Comparison of ENCODE assay signal across 11 cellular contexts in genomic region chr1:173473599-173474011, GRCh38. TPM values are rescaled to one million over a fixed set of nuclear protein-coding genes. Genes with fewer than 3 reads are reported as not detected.
A peak's percentile ranks its signal among the peaks of the same experiment; 100 is the strongest.
DNase-seq lines count a peak whose midpoint lies in the region; ATAC-seq, FAIRE-seq and TF ChIP-seq lines count a peak whose summit lies in the region.
"Had no signal": no experiment of that assay in that cellular context is flagged by ENCODE, and none has a peak within 500 bp of the region (broad histone marks: within the 10 kb centered on the region; RNA-seq: fewer than 3 reads in every experiment).

No MANE protein-coding gene starts in this region.

- no peak overlapping the region for H3K27ac ChIP-seq in K562 (ENCODE audit: extremely low read depth, low read depth, low read length)
- H3K27ac ChIP-seq in uterus = peak overlapping the region; percentile 93 to 95

- peaks cover 10% of the 10 kb centered on the region in 2 donors for H3K9me3 Mint-ChIP-seq in activated T-cell treated with anti-CD3 and anti-CD28 coated beads, Interleukin-2, amount 50 U/mL, for 72 hours
- H3K9me3 Mint-ChIP-seq in activated T-cell treated with anti-CD3 and anti-CD28 coated beads, Interleukin-2, amount 50 U/mL, for 4 hours = peaks cover 11% of the 10 kb centered on the region

- no peak for TF ChIP-seq CTCF in K562 (IDR thresholded peaks at IDR 0.05 in 2 of 3, conservative IDR thresholded peaks at IDR 0.05 in 1 of 3; ENCODE audit: insufficient read depth in 2 of 3, low read depth in 1 of 3, low read length in 3 of 3)
- no peak for TF ChIP-seq CTCF in uterus (IDR thresholded peaks at IDR 0.05)

- WGBS in K562 (ENCODE audit: insufficient coverage, low coverage, missing lambda C conversion rate) = 67% methylated on average over 2 of the region's 2 CpGs

- H4K20me1 ChIP-seq in K562 (replicated peaks; ENCODE audit: control insufficient read depth, insufficient read depth, low read length) = peaks cover 5% of the 10 kb centered on the region; the same call in 1 of the 2 replicates

- peak overlapping the region; percentile 93; the same call in 1 of the 2 replicates for H3K4me2 ChIP-seq in K562 (ENCODE audit: insufficient read depth, low read length)

- H3K4me3 ChIP-seq in K562 = no peak overlapping the region
- H3K4me3 ChIP-seq in uterus = no peak overlapping the region
- H3K4me3 ChIP-seq in HAP-1 = no peak overlapping the region

- peaks cover 22 to 30% of the 10 kb centered on the region in 2 donors for H3K36me3 Mint-ChIP-seq in activated T-cell treated with anti-CD3 and anti-CD28 coated beads, Interleukin-2, amount 50 U/mL, for 72 hours (ENCODE audit: insufficient read depth in 2 of 2)
- peaks cover 29% of the 10 kb centered on the region for H3K36me3 Mint-ChIP-seq in activated T-cell treated with anti-CD3 and anti-CD28 coated beads, Interleukin-2, amount 50 U/mL, for 4 hours (ENCODE audit: insufficient read depth)

- intact Hi-C loops in K562 (cut with micrococcal nuclease) = no loop called here
- intact Hi-C loops in uterus (cut with DNase I; ENCODE audit: low total_unique reads) = no loop called here

- H3K4me1 Mint-ChIP-seq in activated T-cell treated with anti-CD3 and anti-CD28 coated beads, Interleukin-2, amount 50 U/mL, for 72 hours (ENCODE audit: low read depth) = peaks cover 38% of the 10 kb centered on the region
- H3K4me1 Mint-ChIP-seq in activated T-cell treated with anti-CD3 and anti-CD28 coated beads, Interleukin-2, amount 50 U/mL, for 4 hours (ENCODE audit: low read depth) = peaks cover 40% of the 10 kb centered on the region

- peak overlapping the region; percentile 67 for H3K27ac Mint-ChIP-seq in activated T-cell treated with anti-CD3 and anti-CD28 coated beads, Interleukin-2, amount 50 U/mL, for 72 hours
- H3K27ac Mint-ChIP-seq: activated CD4-positive, alpha-beta T cell treated with anti-CD3 and anti-CD28 coated beads, Interleukin-2, amount 10 ng/mL, durations not matched to agents 7 days and 5 days had no signal

- H3K27me3 Mint-ChIP-seq in activated T-cell treated with anti-CD3 and anti-CD28 coated beads, Interleukin-2, amount 50 U/mL, for 72 hours (ENCODE audit: low read depth) = no peaks in the 10 kb centered on the region
- no peaks in the 10 kb centered on the region for H3K27me3 Mint-ChIP-seq in activated T-cell treated with anti-CD3 and anti-CD28 coated beads, Interleukin-2, amount 50 U/mL, for 4 hours (ENCODE audit: low read depth)
- H3K27me3 Mint-ChIP-seq: activated CD4-positive, alpha-beta T cell treated with anti-CD3 and anti-CD28 coated beads, Interleukin-2, amount 10 ng/mL, durations not matched to agents 7 days and 5 days had no signal

- in situ Hi-C loops in K562 (cut with MboI) (no loop called here), HAP-1 (cut with MboI; ENCODE audit: low sequenced_read_pairs) (no loop called here)

- CTCF ChIA-PET in K562 (lab: Yijun Ruan, JAX; ENCODE audit: low intra/inter-chr PET ratio) = no interaction called here

- DNase-seq in activated T-cell treated with anti-CD3 and anti-CD28 coated beads, Interleukin-2, amount 50 U/mL, for 72 hours = no peak
- no peak for DNase-seq in activated T-cell treated with anti-CD3 and anti-CD28 coated beads, Interleukin-2, amount 50 U/mL, for 4 hours
- peak in 1 of 4 experiments; percentile 4 for DNase-seq in K562 (ENCODE audit: extremely low read depth in 1 of 4, low spot score in 3 of 4)
- DNase-seq in kidney tubule cell (ENCODE audit: low spot score) = peak; percentile 60
- no peak for DNase-seq in uterus
- no peak for DNase-seq in DMS153 (lab: John Stamatoyannopoulos, UW)
- DNase-seq in HAP-1 (ENCODE audit: low spot score in 2 of 2) = no peak
- DNase-seq: activated CD4-positive, alpha-beta T cell treated with anti-CD3 and anti-CD28 coated beads, Interleukin-2, amount 10 ng/mL, durations not matched to agents 7 days and 5 days; dorsolateral prefrontal cortex; stimulated activated CD4-positive, alpha-beta T cell treated with anti-CD3 and anti-CD28 coated beads, Interleukin-4, amount 100 ng/mL, for 1 hour had no signal

- no peak for TF ChIP-seq EP300 in K562 (IDR thresholded peaks at IDR 0.05; ENCODE audit: low read length)

- no peak overlapping the region for H2AFZ ChIP-seq in K562 (ENCODE audit: low read depth, low read length)

- no peak for ATAC-seq in activated T-cell treated with anti-CD3 and anti-CD28 coated beads, Interleukin-2, amount 50 U/mL, for 72 hours (replicated peaks in 1 of 2)
- ATAC-seq in activated T-cell treated with anti-CD3 and anti-CD28 coated beads, Interleukin-2, amount 50 U/mL, for 4 hours = no peak
- ATAC-seq in K562 (no peak), HG02938 (IDR thresholded peaks at IDR 0.05; ENCODE audit: unreplicated experiment) (no peak)

- POLR2A ChIA-PET in K562 (lab: Yijun Ruan, JAX) = interaction anchor here (1.0 kb wide), 2 partner anchors 45 to 350 kb away, joined by 3 read pairs; partner anchors contain the start of gene DARS2

- H3K9me3 ChIP-seq in K562 (replicated peaks; ENCODE audit: control insufficient read depth, insufficient read depth, low read depth, low read length) (peaks cover 14% of the 10 kb centered on the region), uterus (no peaks in the 10 kb centered on the region), HAP-1 (peaks cover 4% of the 10 kb centered on the region)

- H3K9ac ChIP-seq in K562 (ENCODE audit: insufficient read depth in 1 of 2, low read depth in 2 of 2, low read length in 2 of 2) = no peak overlapping the region

- H3K4me3 Mint-ChIP-seq in activated T-cell treated with anti-CD3 and anti-CD28 coated beads, Interleukin-2, amount 50 U/mL, for 72 hours = peak overlapping the region in 1 of 2 donors; percentile 88
- H3K4me3 Mint-ChIP-seq in activated T-cell treated with anti-CD3 and anti-CD28 coated beads, Interleukin-2, amount 50 U/mL, for 4 hours = no peak overlapping the region
- H3K4me3 Mint-ChIP-seq: activated CD4-positive, alpha-beta T cell treated with anti-CD3 and anti-CD28 coated beads, Interleukin-2, amount 10 ng/mL, durations not matched to agents 7 days and 5 days had no signal

- H3K27me3 ChIP-seq in K562 (ENCODE audit: control insufficient read depth in 2 of 2, insufficient read depth in 2 of 2, low read length in 2 of 2) (no peaks in the 10 kb centered on the region), uterus (no peaks in the 10 kb centered on the region), HAP-1 (ENCODE audit: low read depth) (no peaks in the 10 kb centered on the region)
- H3K27me3 ChIP-seq: dorsolateral prefrontal cortex had no signal

- TF ChIP-seq POLR2A in K562 (conservative IDR thresholded peaks at IDR 0.05) (no peak), uterus (IDR thresholded peaks at IDR 0.05) (no peak)

- H3K9me1 ChIP-seq in K562 (ENCODE audit: control insufficient read depth, insufficient read depth, low read length) = no peaks in the 10 kb centered on the region

- H3K36me3 ChIP-seq in K562 (ENCODE audit: control insufficient read depth, insufficient read depth, low read length) (peaks cover 11% of the 10 kb centered on the region), uterus (no peaks in the 10 kb centered on the region), HAP-1 (replicated peaks) (0 out of 2 replicates have a peak, but pooled peaks cover 3% of the 10 kb centered on the region)

- H3K79me2 ChIP-seq in K562 (ENCODE audit: control insufficient read depth, insufficient read depth, low read length) = peaks cover 36% of the 10 kb centered on the region

- BruUV-seq in K562 (replicated peaks; lab: Mats Ljungman, UMichigan) = no TSS peak

- no peak for FAIRE-seq in K562 (lab: Jason Lieb, UNC)

- peaks cover 11 to 22% of the 10 kb centered on the region in 2 experiments for H3K4me1 ChIP-seq in K562 (replicated peaks in 1 of 2; ENCODE audit: control insufficient read depth in 2 of 2, insufficient read depth in 2 of 2, low read length in 2 of 2)
- no peaks in the 10 kb centered on the region for H3K4me1 ChIP-seq in uterus
- peaks cover under 1% of the 10 kb centered on the region; the same call in 1 of the 2 replicates for H3K4me1 ChIP-seq in HAP-1

- TF ChIP-seq RAD21 in K562 (CRISPR knock-in tag; conservative IDR thresholded peaks at IDR 0.05 in 1 of 2, IDR thresholded peaks at IDR 0.05 in 1 of 2) = no peak

TF ChIP-seq in K562, 482 proteins besides CTCF, POLR2A, EP300 and RAD21 (continues in another document):
- TF ChIP-seq BRF2 (IDR thresholded peaks at IDR 0.05; ENCODE audit: borderline replicate concordance, insufficient read depth, insufficient read length) = no peak
- no peak for TF ChIP-seq TRIM28 (IDR thresholded peaks at IDR 0.05)

RNA-seq across cellular contexts. Expression of gene PRDX6, which starts 3.5 kb away (rescaled TPM):
- total RNA-seq in activated T-cell treated with anti-CD3 and anti-CD28 coated beads, Interleukin-2, amount 50 U/mL, for 72 hours = 100 to 1,000 TPM; 136 to 147 TPM
- total RNA-seq in activated T-cell treated with anti-CD3 and anti-CD28 coated beads, Interleukin-2, amount 50 U/mL, for 4 hours = 100 to 1,000 TPM in 2 of 3 donors, 10 to 100 TPM in 1; 95.3 to 121 (median 105) TPM
- total RNA-seq in K562 (2011; cell fraction: chromatin; rRNA removed; ENCODE audit: low replicate concordance) = 92.6 and 207 TPM in 2 replicates
- 94.7 and 99.7 TPM in 2 replicates for total RNA-seq in K562 (2011; cell fraction: nucleolus; rRNA removed)
- total RNA-seq in K562 (2011; cell fraction: nucleoplasm; rRNA removed) = 162 and 225 TPM in 2 replicates
- 288 and 356 TPM in 2 replicates for total RNA-seq in K562 (2014; rRNA removed)
- total RNA-seq in K562 (2014; rRNA removed; fragmentation: Illumina TruSeq; extraction: Trizol) = 610 and 692 TPM in 2 replicates
- total RNA-seq in K562 (2015; rRNA removed; fragmentation: Illumina TruSeq; extraction: Trizol) = 447 and 473 TPM in 2 replicates
- 540 and 565 TPM in 2 replicates for total RNA-seq in K562 (2021)
- polyA plus RNA-seq in K562 (2011; rRNA removed) = 667 and 707 TPM in 2 replicates
- polyA plus RNA-seq in K562 (2011; cell fraction: cytosol; rRNA removed) = 284 and 513 TPM in 2 replicates
- polyA plus RNA-seq in K562 (2011; cell fraction: nucleus; rRNA removed) = 318 and 427 TPM in 2 replicates
- polyA plus RNA-seq in K562 (2012) = 371 and 470 TPM in 2 replicates
- 636 and 642 TPM in 2 replicates for polyA plus RNA-seq in K562 (2014; fragmentation: Illumina TruSeq; extraction: Trizol)
- polyA plus RNA-seq in K562 (2014; fragmentation: Nextera tagmentation; extraction: Ambion mirVana) = 1,000 to 10,000 TPM in 1 of 2 experiments, 100 to 1,000 TPM in 1; 884 to 1,082 TPM
- polyA plus RNA-seq in K562 (2014; rRNA removed) = 277 and 291 TPM in 2 replicates
- 909 and 927 TPM in 2 replicates for polyA minus RNA-seq in K562 (2011; rRNA and poly(A)+ RNA removed)
- polyA minus RNA-seq in K562 (2011; cell fraction: cytosol; rRNA and poly(A)+ RNA removed) = 447 and 551 TPM in 2 replicates
- polyA minus RNA-seq in K562 (2011; cell fraction: nucleus; rRNA and poly(A)+ RNA removed) = 125 and 223 TPM in 2 replicates
- total RNA-seq in uterus = 100 to 1,000 TPM in 3 of 4 donors, 10 to 100 TPM in 1; 51.2 to 218 (median 144) TPM
